24 cellular contexts compared by ENCODE assay signal in the genomic region with DNA sequence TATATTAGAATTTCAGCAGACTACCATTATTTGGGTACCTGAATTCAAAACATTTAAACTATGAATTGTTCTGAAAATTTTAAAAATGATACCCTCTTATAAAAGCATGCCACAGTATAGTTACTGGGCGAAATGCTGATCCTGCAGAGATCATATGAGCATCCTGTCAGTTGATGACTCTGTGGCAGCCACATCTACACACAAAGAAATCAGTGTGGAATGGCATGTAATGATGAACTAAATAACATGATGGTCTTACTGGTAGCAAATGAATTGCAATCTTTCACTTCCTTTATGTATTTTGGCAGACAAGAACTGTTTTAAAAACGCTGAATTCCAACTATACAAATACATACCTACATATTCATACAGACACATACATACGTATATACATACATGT. TPM values are rescaled to one million over a fixed set of nuclear protein-coding genes. Genes with fewer than 3 reads are reported as not detected.
DNase-seq lines count a peak whose midpoint lies in the region; FAIRE-seq and TF ChIP-seq lines count a peak whose summit lies in the region.
"Had no signal": no experiment of that assay in that cellular context is flagged by ENCODE, and none has a peak within 500 bp of the region (broad histone marks: within the 10 kb centered on the region; RNA-seq: fewer than 3 reads in every experiment).

No MANE protein-coding gene starts in this region.

- H3K27ac ChIP-seq in kidney (ENCODE audit: low read depth in 2 of 2, low read length in 2 of 2): no peak overlapping the region
- H3K27ac ChIP-seq: A549; BLaER1 treated with 17β-estradiol and CSF1 and Interleukin-3, amounts not matched to agents 10 nM and 100 nM; GM23248 had no signal

- H3K9me3 ChIP-seq in kidney (ENCODE audit: control insufficient read depth in 1 of 2, low read length in 2 of 2): no peaks in the 10 kb centered on the region
- H3K9me3 ChIP-seq: A549, BE2C had no signal

- no peaks in the 10 kb centered on the region for H3K4me1 ChIP-seq in kidney (ENCODE audit: control insufficient read depth in 1 of 2, insufficient read depth in 1 of 2, low read depth in 1 of 2, low read length in 2 of 2)
- H3K4me1 ChIP-seq: A549, BE2C had no signal

- in situ Hi-C loops in SK-MEL-5 (cut with HindIII; ENCODE audit: low pct_unique_long_range_greater_than_20kb, low sequenced_read_pairs): no loop called here

- intact Hi-C loops in kidney (cut with DNase I): no loop called here

- peak; percentile 43 for DNase-seq in COLO829 (ENCODE audit: low spot score)
- peak; percentile 74 for DNase-seq in SK-MEL-5 (ENCODE audit: low read depth, low spot score)
- no peak for DNase-seq in immature natural killer cell
- peak; percentile 19 for DNase-seq in pons (ENCODE audit: low spot score)
- no peak for DNase-seq in stimulated activated CD4-positive, alpha-beta T cell treated with anti-CD3 and anti-CD28 coated beads, Interleukin-12 subunit alpha, Interleukin-12 subunit beta, amount 100 ng/mL, for 4 hours
- DNase-seq in NCI-H446 (lab: John Stamatoyannopoulos, UW): no peak
- no peak for DNase-seq in kidney
- DNase-seq: 8988T; ACHN; AML-193; BE2C; Calu3; CD4-positive, alpha-beta T cell; CD8-positive, alpha-beta memory T cell; COR-L47; DMS53; DMS79 treated with DMSO at 0.1 percent for 48 hours; GF-D8; GM23248; H9 had no signal

- no peaks in the 10 kb centered on the region for H3K36me3 ChIP-seq in kidney (ENCODE audit: control insufficient read depth in 1 of 2, insufficient read depth in 2 of 2, low read length in 2 of 2)
- H3K36me3 ChIP-seq: BE2C had no signal

- H3K27ac Mint-ChIP-seq in immature natural killer cell: peak overlapping the region in 5 of 6 donors; percentile 17 to 94 (median 41)
- H3K27ac Mint-ChIP-seq: CD14-positive monocyte; CD4-positive, alpha-beta T cell had no signal

- no peaks in the 10 kb centered on the region for H3K9me3 Mint-ChIP-seq in immature natural killer cell
- H3K9me3 Mint-ChIP-seq: CD14-positive monocyte; CD4-positive, alpha-beta T cell; CD8-positive, alpha-beta memory T cell; H9 had no signal

- no peak for FAIRE-seq in kidney (lab: Jason Lieb, UNC)
- FAIRE-seq: A549, GM12892 had no signal

- no peak for TF ChIP-seq CTCF in kidney (IDR thresholded peaks at IDR 0.05; ENCODE audit: borderline replicate concordance, extremely low read depth, insufficient read depth)

- no peak overlapping the region for H3K4me3 Mint-ChIP-seq in immature natural killer cell
- H3K4me3 Mint-ChIP-seq: CD14-positive monocyte; CD4-positive, alpha-beta T cell; CD8-positive, alpha-beta memory T cell; H9 had no signal

- H3K27me3 Mint-ChIP-seq in immature natural killer cell (ENCODE audit: low read depth in 3 of 3): peaks cover 0 to 2% (median 0%) of the 10 kb centered on the region in 3 donors
- H3K27me3 Mint-ChIP-seq: CD4-positive, alpha-beta T cell; CD8-positive, alpha-beta memory T cell had no signal

- no peak overlapping the region for H3K9ac ChIP-seq in kidney (ENCODE audit: low read length in 2 of 2)
- H3K9ac ChIP-seq: BLaER1 treated with 17β-estradiol and CSF1 and Interleukin-3, amounts not matched to agents 10 nM and 100 nM; GM23248 had no signal

- H3K36me3 Mint-ChIP-seq in immature natural killer cell: peaks cover 4 to 18% (median 15%) of the 10 kb centered on the region in 3 donors

- H3K4me1 Mint-ChIP-seq in immature natural killer cell: peaks cover 40 to 55% of the 10 kb centered on the region in 2 donors
- H3K4me1 Mint-ChIP-seq: CD14-positive monocyte had no signal

- H3K4me3 ChIP-seq in kidney (ENCODE audit: low read length in 2 of 2): no peak overlapping the region
- H3K4me3 ChIP-seq: A549; BLaER1 treated with 17β-estradiol and CSF1 and Interleukin-3, amounts not matched to agents 10 nM and 100 nM; GM23248 had no signal

RNA-seq across cellular contexts. Expression of a gene that starts 38.3 kb away (rescaled TPM):
- 29.1 and 38.0 TPM in 2 replicates for total RNA-seq in SK-MEL-5 (2014; rRNA removed; shearing (Covaris generic))
- polyA plus RNA-seq in SK-MEL-5 (2015; cell fraction: cytosol; rRNA removed): 26.8 and 28.3 TPM in 2 replicates
- polyA plus RNA-seq in SK-MEL-5 (2015; cell fraction: nucleus; rRNA removed): 28.7 and 36.1 TPM in 2 replicates
- polyA plus RNA-seq in immature natural killer cell (10 to 100 TPM; 17.1 to 32.0 (median 20.2) TPM), kidney (ENCODE audit: insufficient read depth, low read depth, low replicate concordance) (60.9 TPM)
- 23.3 TPM for total RNA-seq in kidney

Comparison
In these comparisons a context has a peak if more than half of its experiments do, and no peak if none do; other contexts are left out.
1. DNase-seq: peak in COLO829 (single experiment), SK-MEL-5 (single experiment) and pons (single experiment); none in immature natural killer cell (0 of 3), stimulated activated CD4-positive, alpha-beta T cell treated with anti-CD3 and anti-CD28 coated beads, Interleukin-12 subunit alpha, Interleukin-12 subunit beta, amount 100 ng/mL, for 4 hours (single experiment), NCI-H446 (0 of 2) and kidney (single experiment).